ENCODE assay signal across 2 cellular contexts in the genomic region with DNA sequence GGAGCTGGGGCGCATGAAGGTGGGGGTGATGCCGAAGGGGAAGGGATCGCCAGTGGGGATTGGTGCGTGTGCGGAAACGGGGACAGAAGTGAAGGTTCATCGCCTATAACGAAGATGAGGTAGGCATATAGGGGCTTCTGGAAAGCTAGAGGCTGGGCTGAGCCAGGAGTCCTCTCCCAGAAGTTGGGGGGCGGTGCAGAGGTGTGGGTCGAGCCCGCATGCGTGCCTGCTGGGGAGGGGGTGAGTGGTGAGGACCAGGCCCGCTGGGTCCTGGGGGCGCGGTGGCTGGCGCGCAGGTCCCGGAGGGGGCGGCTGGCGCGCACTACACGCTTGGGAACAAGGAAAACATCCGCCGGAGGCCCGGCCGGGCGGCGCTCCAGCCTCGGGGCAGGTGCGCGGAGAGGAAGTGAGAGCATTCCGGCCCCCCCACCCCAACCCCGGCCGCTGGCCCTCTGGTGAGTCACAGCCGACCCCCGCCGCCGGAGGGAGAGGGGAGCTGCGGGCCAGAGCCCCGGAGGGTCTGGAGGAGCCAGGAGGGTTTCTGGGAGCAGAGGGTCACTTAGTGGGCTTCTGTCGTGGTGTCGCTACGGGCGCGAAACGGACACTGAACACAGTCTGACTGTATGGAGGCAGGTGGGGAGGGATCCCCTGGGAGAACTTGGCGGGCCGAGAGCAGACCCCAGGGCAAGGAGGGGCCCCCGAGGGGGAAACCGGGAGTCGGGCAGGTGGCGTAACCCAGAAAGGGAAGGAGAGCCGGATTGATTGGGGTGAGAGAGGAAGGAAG.
TF ChIP-seq lines count a peak whose summit lies in the region.

No MANE protein-coding gene starts in this region.

TF ChIP-seq in IMR-90, 13 proteins besides CTCF, POLR2A, EP300 and RAD21:
- no peak for TF ChIP-seq CHD1 (IDR thresholded peaks at IDR 0.05; ENCODE audit: low read depth, low read length)
- no peak for TF ChIP-seq CEBPB (IDR thresholded peaks at IDR 0.05; ENCODE audit: low read depth, low read length)
- no peak for TF ChIP-seq FOS (IDR thresholded peaks at IDR 0.05; ENCODE audit: low read depth, low read length)
- no peak for TF ChIP-seq BHLHE40 (IDR thresholded peaks at IDR 0.05; ENCODE audit: low read depth, low read length)
- no peak for TF ChIP-seq SMC3 (IDR thresholded peaks at IDR 0.05; ENCODE audit: low read depth, low read length)
- TF ChIP-seq, protein P1, sequence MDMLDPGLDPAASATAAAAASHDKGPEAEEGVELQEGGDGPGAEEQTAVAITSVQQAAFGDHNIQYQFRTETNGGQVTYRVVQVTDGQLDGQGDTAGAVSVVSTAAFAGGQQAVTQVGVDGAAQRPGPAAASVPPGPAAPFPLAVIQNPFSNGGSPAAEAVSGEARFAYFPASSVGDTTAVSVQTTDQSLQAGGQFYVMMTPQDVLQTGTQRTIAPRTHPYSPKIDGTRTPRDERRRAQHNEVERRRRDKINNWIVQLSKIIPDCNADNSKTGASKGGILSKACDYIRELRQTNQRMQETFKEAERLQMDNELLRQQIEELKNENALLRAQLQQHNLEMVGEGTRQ (IDR thresholded peaks at IDR 0.05; ENCODE audit: low read depth, low read length) = no peak

TF ChIP-seq in SK-N-SH, 30 proteins besides CTCF, POLR2A, EP300 and RAD21:
- TF ChIP-seq MEF2A (IDR thresholded peaks at IDR 0.05; ENCODE audit: borderline replicate concordance, low read depth) (no peak), NFIC (IDR thresholded peaks at IDR 0.05; ENCODE audit: borderline replicate concordance) (0 out of 2 replicates have a peak, but pooled peaks have one; percentile 4), SIN3A (IDR thresholded peaks at IDR 0.05; ENCODE audit: borderline replicate concordance, low read depth, low read length) (no peak; the same call in 1 of the 2 replicates), ELF1 (IDR thresholded peaks at IDR 0.05) (peak; percentile 22; the same call in 1 of the 2 replicates), RXRA (IDR thresholded peaks at IDR 0.05; ENCODE audit: borderline replicate concordance, low read depth) (no peak), JUND (IDR thresholded peaks at IDR 0.05) (no peak; the same call in 1 of the 2 replicates), SMC3 (IDR thresholded peaks at IDR 0.05; ENCODE audit: low read depth, low read length) (no peak), TAF1 (IDR thresholded peaks at IDR 0.05; ENCODE audit: borderline replicate concordance, low read depth, low read length) (no peak), POLR2AphosphoS5 (IDR thresholded peaks at IDR 0.05; ENCODE audit: low read depth, low read length) (0 out of 2 replicates have a peak, but pooled peaks have one; percentile 39), RCOR1 (IDR thresholded peaks at IDR 0.05; ENCODE audit: low read length) (0 out of 2 replicates have a peak, but pooled peaks have one; percentile 17), FOXM1 (IDR thresholded peaks at IDR 0.05; ENCODE audit: low read depth) (no peak), TCF12 (IDR thresholded peaks at IDR 0.05) (no peak), YY1 (IDR thresholded peaks at IDR 0.05; ENCODE audit: low read depth) (no peak), EZH2phosphoT487 (IDR thresholded peaks at IDR 0.05; ENCODE audit: borderline replicate concordance, low read depth) (no peak), MXI1 (IDR thresholded peaks at IDR 0.05; ENCODE audit: low read depth, low read length) (peak; percentile 13), CHD2 (IDR thresholded peaks at IDR 0.05; ENCODE audit: low read length, partially characterized antibody) (no peak), TEAD4 (IDR thresholded peaks at IDR 0.05; ENCODE audit: borderline replicate concordance, insufficient read depth) (0 out of 2 replicates have a peak, but pooled peaks have one; percentile 14), NRF1 (IDR thresholded peaks at IDR 0.05; ENCODE audit: low read depth, low read length) (peak; percentile 37; the same call in 1 of the 2 replicates), FOSL2 (IDR thresholded peaks at IDR 0.05; ENCODE audit: borderline replicate concordance, low read depth) (peak; percentile 35; the same call in 1 of the 2 replicates), RFX5 (IDR thresholded peaks at IDR 0.05; ENCODE audit: low read length) (no peak), FOXJ3 (CRISPR knock-in tag; IDR thresholded peaks at IDR 0.05) (no peak), GABPA (IDR thresholded peaks at IDR 0.05; ENCODE audit: low read depth) (no peak; the same call in 1 of the 2 replicates)
- TF ChIP-seq, protein P2, sequence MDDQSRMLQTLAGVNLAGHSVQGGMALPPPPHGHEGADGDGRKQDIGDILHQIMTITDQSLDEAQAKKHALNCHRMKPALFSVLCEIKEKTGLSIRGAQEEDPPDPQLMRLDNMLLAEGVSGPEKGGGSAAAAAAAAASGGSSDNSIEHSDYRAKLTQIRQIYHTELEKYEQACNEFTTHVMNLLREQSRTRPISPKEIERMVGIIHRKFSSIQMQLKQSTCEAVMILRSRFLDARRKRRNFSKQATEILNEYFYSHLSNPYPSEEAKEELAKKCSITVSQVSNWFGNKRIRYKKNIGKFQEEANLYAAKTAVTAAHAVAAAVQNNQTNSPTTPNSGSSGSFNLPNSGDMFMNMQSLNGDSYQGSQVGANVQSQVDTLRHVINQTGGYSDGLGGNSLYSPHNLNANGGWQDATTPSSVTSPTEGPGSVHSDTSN (IDR thresholded peaks at IDR 0.05) = no peak
- TF ChIP-seq, protein P3, sequence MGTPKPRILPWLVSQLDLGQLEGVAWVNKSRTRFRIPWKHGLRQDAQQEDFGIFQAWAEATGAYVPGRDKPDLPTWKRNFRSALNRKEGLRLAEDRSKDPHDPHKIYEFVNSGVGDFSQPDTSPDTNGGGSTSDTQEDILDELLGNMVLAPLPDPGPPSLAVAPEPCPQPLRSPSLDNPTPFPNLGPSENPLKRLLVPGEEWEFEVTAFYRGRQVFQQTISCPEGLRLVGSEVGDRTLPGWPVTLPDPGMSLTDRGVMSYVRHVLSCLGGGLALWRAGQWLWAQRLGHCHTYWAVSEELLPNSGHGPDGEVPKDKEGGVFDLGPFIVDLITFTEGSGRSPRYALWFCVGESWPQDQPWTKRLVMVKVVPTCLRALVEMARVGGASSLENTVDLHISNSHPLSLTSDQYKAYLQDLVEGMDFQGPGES (IDR thresholded peaks at IDR 0.05; ENCODE audit: low read depth, low read length) = no peak
- TF ChIP-seq, protein P4, sequence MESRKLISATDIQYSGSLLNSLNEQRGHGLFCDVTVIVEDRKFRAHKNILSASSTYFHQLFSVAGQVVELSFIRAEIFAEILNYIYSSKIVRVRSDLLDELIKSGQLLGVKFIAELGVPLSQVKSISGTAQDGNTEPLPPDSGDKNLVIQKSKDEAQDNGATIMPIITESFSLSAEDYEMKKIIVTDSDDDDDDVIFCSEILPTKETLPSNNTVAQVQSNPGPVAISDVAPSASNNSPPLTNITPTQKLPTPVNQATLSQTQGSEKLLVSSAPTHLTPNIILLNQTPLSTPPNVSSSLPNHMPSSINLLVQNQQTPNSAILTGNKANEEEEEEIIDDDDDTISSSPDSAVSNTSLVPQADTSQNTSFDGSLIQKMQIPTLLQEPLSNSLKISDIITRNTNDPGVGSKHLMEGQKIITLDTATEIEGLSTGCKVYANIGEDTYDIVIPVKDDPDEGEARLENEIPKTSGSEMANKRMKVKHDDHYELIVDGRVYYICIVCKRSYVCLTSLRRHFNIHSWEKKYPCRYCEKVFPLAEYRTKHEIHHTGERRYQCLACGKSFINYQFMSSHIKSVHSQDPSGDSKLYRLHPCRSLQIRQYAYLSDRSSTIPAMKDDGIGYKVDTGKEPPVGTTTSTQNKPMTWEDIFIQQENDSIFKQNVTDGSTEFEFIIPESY (IDR thresholded peaks at IDR 0.05; ENCODE audit: borderline replicate concordance, low read depth) = no peak
- TF ChIP-seq, protein P1 (IDR thresholded peaks at IDR 0.05; ENCODE audit: borderline replicate concordance, low read depth, low read length) = no peak
- TF ChIP-seq, protein P5, sequence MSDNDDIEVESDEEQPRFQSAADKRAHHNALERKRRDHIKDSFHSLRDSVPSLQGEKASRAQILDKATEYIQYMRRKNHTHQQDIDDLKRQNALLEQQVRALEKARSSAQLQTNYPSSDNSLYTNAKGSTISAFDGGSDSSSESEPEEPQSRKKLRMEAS (IDR thresholded peaks at IDR 0.05; ENCODE audit: low read depth) = no peak
